Comparison of ENCODE assay signal across 1 cellular context in the genomic region with DNA sequence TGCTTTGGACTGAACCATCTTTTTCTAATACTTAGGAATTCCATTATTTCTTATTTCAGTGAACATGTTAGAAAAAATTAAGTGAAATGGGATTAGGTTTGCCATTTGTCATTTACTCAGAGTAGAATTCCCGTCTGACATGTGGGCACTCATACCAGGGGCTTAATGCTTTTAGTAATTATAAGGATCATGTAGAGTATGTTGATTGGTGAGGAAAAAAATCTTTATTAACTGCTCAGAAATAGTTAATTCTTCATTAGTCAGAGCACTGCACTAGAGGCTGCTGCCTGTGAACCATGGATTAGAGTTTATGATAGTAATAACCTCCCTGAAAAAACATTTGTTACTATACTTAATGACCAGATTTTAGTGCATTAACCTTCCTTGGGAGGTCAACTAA.
TF ChIP-seq lines count a peak whose summit lies in the region.

No MANE protein-coding gene starts in this region.

TF ChIP-seq in GM23338, 12 proteins besides CTCF, POLR2A, EP300 and RAD21:
- TF ChIP-seq, protein P1, sequence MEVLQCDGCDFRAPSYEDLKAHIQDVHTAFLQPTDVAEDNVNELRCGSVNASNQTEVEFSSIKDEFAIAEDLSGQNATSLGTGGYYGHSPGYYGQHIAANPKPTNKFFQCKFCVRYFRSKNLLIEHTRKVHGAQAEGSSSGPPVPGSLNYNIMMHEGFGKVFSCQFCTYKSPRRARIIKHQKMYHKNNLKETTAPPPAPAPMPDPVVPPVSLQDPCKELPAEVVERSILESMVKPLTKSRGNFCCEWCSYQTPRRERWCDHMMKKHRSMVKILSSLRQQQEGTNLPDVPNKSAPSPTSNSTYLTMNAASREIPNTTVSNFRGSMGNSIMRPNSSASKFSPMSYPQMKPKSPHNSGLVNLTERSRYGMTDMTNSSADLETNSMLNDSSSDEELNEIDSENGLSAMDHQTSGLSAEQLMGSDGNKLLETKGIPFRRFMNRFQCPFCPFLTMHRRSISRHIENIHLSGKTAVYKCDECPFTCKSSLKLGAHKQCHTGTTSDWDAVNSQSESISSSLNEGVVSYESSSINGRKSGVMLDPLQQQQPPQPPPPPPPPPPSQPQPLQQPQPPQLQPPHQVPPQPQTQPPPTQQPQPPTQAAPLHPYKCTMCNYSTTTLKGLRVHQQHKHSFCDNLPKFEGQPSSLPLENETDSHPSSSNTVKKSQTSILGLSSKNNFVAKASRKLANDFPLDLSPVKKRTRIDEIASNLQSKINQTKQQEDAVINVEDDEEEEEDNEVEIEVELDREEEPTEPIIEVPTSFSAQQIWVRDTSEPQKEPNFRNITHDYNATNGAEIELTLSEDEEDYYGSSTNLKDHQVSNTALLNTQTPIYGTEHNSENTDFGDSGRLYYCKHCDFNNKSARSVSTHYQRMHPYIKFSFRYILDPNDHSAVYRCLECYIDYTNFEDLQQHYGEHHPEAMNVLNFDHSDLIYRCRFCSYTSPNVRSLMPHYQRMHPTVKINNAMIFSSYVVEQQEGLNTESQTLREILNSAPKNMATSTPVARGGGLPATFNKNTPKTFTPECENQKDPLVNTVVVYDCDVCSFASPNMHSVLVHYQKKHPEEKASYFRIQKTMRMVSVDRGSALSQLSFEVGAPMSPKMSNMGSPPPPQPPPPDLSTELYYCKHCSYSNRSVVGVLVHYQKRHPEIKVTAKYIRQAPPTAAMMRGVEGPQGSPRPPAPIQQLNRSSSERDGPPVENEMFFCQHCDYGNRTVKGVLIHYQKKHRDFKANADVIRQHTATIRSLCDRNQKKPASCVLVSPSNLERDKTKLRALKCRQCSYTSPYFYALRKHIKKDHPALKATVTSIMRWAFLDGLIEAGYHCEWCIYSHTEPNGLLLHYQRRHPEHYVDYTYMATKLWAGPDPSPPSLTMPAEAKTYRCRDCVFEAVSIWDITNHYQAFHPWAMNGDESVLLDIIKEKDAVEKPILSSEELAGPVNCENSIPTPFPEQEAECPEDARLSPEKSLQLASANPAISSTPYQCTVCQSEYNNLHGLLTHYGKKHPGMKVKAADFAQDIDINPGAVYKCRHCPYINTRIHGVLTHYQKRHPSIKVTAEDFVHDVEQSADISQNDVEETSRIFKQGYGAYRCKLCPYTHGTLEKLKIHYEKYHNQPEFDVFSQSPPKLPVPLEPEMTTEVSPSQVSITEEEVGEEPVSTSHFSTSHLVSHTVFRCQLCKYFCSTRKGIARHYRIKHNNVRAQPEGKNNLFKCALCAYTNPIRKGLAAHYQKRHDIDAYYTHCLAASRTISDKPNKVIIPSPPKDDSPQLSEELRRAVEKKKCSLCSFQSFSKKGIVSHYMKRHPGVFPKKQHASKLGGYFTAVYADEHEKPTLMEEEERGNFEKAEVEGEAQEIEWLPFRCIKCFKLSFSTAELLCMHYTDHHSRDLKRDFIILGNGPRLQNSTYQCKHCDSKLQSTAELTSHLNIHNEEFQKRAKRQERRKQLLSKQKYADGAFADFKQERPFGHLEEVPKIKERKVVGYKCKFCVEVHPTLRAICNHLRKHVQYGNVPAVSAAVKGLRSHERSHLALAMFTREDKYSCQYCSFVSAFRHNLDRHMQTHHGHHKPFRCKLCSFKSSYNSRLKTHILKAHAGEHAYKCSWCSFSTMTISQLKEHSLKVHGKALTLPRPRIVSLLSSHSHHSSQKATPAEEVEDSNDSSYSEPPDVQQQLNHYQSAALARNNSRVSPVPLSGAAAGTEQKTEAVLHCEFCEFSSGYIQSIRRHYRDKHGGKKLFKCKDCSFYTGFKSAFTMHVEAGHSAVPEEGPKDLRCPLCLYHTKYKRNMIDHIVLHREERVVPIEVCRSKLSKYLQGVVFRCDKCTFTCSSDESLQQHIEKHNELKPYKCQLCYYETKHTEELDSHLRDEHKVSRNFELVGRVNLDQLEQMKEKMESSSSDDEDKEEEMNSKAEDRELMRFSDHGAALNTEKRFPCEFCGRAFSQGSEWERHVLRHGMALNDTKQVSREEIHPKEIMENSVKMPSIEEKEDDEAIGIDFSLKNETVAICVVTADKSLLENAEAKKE (CRISPR knock-in tag; IDR thresholded peaks at IDR 0.05): no peak
TF ChIP-seq in GM23338: peak in this region for 0.
